In the genomic region with DNA sequence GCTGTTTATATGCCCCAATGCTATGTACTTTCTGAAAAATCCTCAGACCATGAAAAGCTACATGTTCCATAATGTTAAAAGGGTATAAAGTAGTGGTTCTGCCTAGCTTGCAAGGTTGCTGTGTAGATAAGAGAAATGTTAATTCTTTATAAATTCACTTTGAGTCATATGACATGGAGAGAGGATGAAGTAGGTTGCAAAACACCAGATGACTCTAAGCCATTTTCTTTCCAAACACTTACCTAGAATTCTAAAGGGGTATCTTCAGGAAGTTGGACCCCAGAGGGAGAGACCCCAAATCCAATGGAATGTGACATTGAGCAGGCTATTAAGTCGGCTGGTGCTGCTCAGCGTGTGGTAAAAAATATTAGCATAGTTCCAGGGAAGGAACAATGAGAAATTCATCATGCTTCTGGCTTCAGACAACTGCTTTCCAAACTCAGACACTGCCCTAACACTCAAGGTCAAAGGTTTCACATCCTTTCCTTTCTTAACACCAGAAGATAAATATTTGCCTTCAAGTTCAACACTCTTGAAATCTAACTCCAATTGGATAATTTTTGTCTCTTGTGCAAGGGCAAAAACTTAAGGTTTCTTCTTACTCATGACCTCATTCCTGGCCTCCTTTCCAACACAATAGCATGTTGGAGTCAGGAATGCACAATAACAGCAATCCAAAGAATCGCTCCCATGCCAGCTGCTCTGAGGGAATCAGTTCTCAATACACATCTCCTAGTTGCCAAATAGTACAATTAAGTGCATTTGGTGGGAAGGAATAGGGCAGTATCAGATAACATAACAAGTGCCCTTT, we compare ENCODE assay signal across 8 cellular contexts.
DNase-seq lines count a peak whose midpoint lies in the region; ATAC-seq and TF ChIP-seq lines count a peak whose summit lies in the region.

No MANE protein-coding gene starts in this region.

- H2AFZ ChIP-seq in SK-N-SH (ENCODE audit: low read depth) (no peak overlapping the region), parathyroid adenoma (no peak overlapping the region)

- POLR2A ChIA-PET in CD8-positive, alpha-beta T cell (lab: Charles Lee): interaction anchor here (0.8 to 3.4 kb wide), 3 partner anchors 9 to 21 kb away, joined by 3 to 19 read pairs (median 5); no protein-coding TSS in a partner anchor
- POLR2A ChIA-PET in SK-N-SH (lab: Yijun Ruan, JAX): interaction anchor here (0.8 kb wide), 1 partner anchor 21 kb away, joined by 3 read pairs; no protein-coding TSS in a partner anchor

- no peaks in the 10 kb centered on the region for H3F3A ChIP-seq in SK-N-SH (replicated peaks; ENCODE audit: insufficient read depth)

- ATAC-seq in CD8-positive, alpha-beta T cell: no peak
- ATAC-seq in natural killer cell: no peak

- H3K9me2 ChIP-seq in SK-N-SH: no peaks in the 10 kb centered on the region

- intact Hi-C loops in CD8-positive, alpha-beta T cell (cut with DNase I, micrococcal nuclease): no loop called here
- intact Hi-C loops in dorsolateral prefrontal cortex (cut with DNase I) (no loop called here), natural killer cell (cut with micrococcal nuclease) (no loop called here)

- H3K27ac Mint-ChIP-seq in CD8-positive, alpha-beta T cell: peak overlapping the region; percentile 78
- peak overlapping the region in 1 of 2 donors; percentile 22 for H3K27ac Mint-ChIP-seq in natural killer cell

- H4K20me1 ChIP-seq in SK-N-SH (ENCODE audit: insufficient read depth): no peaks in the 10 kb centered on the region

- CTCF ChIA-PET in CD8-positive, alpha-beta T cell (lab: Charles Lee): interaction anchor here (1.0 to 2.7 kb wide), 2 partner anchors 9 to 34 kb away, joined by 5 to 17 read pairs; no protein-coding TSS in a partner anchor
- CTCF ChIA-PET in SK-N-SH (lab: Yijun Ruan, JAX): no interaction called here

- peaks cover 96% of the 10 kb centered on the region for H3K4me1 ChIP-seq in CD8-positive, alpha-beta T cell (ENCODE audit: insufficient read depth, low read length)
- H3K4me1 ChIP-seq in SK-N-SH (ENCODE audit: control insufficient read depth in 1 of 2, insufficient read depth in 2 of 2, low read depth in 1 of 2, low read length in 1 of 2) (peaks cover 0 to 10% of the 10 kb centered on the region in 2 experiments; a peak in 1 of 4 replicates), parathyroid adenoma (peaks cover 27% of the 10 kb centered on the region)

- H3K79me2 ChIP-seq in SK-N-SH (ENCODE audit: insufficient read depth) (no peaks in the 10 kb centered on the region), parathyroid adenoma (peaks cover 7% of the 10 kb centered on the region)

- 67% methylated on average over 3 of the region's 3 CpGs for WGBS in SK-N-SH (ENCODE audit: low lambda C conversion rate)

- peaks cover 92% of the 10 kb centered on the region for H3K4me1 Mint-ChIP-seq in CD8-positive, alpha-beta T cell (ENCODE audit: low read depth)
- peaks cover 52 to 61% of the 10 kb centered on the region in 2 donors for H3K4me1 Mint-ChIP-seq in natural killer cell

- H3K36me3 Mint-ChIP-seq in CD8-positive, alpha-beta T cell: peaks cover 63% of the 10 kb centered on the region
- no peaks in the 10 kb centered on the region for H3K36me3 Mint-ChIP-seq in natural killer cell

- TF ChIP-seq CTCF in CD8-positive, alpha-beta T cell (IDR thresholded peaks at IDR 0.05): no peak
- TF ChIP-seq CTCF in SK-N-SH (IDR thresholded peaks at IDR 0.05): no peak
- no peak for TF ChIP-seq CTCF in parathyroid adenoma (IDR thresholded peaks at IDR 0.05)
- no peak for TF ChIP-seq CTCF in dorsolateral prefrontal cortex (IDR thresholded peaks at IDR 0.05 in 54 of 56, conservative IDR thresholded peaks at IDR 0.05 in 2 of 56; ENCODE audit: low read depth in 1 of 56, partially characterized antibody in 56 of 56)
- TF ChIP-seq CTCF in natural killer cell (IDR thresholded peaks at IDR 0.05): no peak

- no peak overlapping the region for H3K27ac ChIP-seq in CD8-positive, alpha-beta T cell (ENCODE audit: low read depth, low read length)
- H3K27ac ChIP-seq in SK-N-SH (ENCODE audit: low read depth in 2 of 2, low read length in 1 of 2) (peak overlapping the region in 1 of 2 experiments; percentile 18; a peak in 1 of 4 replicates), parathyroid adenoma (peak overlapping the region; percentile 55), dorsolateral prefrontal cortex (peak overlapping the region in 18 of 59 donors; percentile 1 to 65 (median 24))

- no peaks in the 10 kb centered on the region for H3K36me3 ChIP-seq in CD8-positive, alpha-beta T cell (ENCODE audit: insufficient read depth, low read length)
- H3K36me3 ChIP-seq in SK-N-SH (replicated peaks in 1 of 2; ENCODE audit: control insufficient read depth in 1 of 2, insufficient read depth in 2 of 2, low read length in 1 of 2): peaks cover 0 to 2% of the 10 kb centered on the region in 2 experiments
- H3K36me3 ChIP-seq in parathyroid adenoma (ENCODE audit: control insufficient read depth, insufficient read depth, low read length): no peaks in the 10 kb centered on the region

- no peak overlapping the region for H3K9ac ChIP-seq in SK-N-SH
- H3K9ac ChIP-seq in parathyroid adenoma: no peak overlapping the region

- DNase-seq in CD8-positive, alpha-beta T cell: no peak
- DNase-seq in SK-N-SH: no peak
- DNase-seq in fibroblast of the conjunctiva (ENCODE audit: low read depth): peak; percentile 95
- DNase-seq in NOMO-1 treated with dmso at 0.1 percent for 144 hours (lab: John Stamatoyannopoulos, UW; ENCODE audit: unreplicated experiment): no peak
- DNase-seq in dorsolateral prefrontal cortex: no peak
- no peak for DNase-seq in natural killer cell
- no peak for DNase-seq in NCI-H345 treated with DMSO at 0.1 percent for 48 hours (lab: John Stamatoyannopoulos, UW; ENCODE audit: unreplicated experiment)

- no peak for TF ChIP-seq RAD21 in SK-N-SH (IDR thresholded peaks at IDR 0.05; ENCODE audit: low read length)

- no peaks in the 10 kb centered on the region for H3K9me3 Mint-ChIP-seq in CD8-positive, alpha-beta T cell
- H3K9me3 Mint-ChIP-seq in natural killer cell: no peaks in the 10 kb centered on the region

- no peaks in the 10 kb centered on the region for H3K27me3 Mint-ChIP-seq in CD8-positive, alpha-beta T cell (ENCODE audit: low read depth)
- H3K27me3 Mint-ChIP-seq in natural killer cell (ENCODE audit: low read depth in 2 of 2): no peaks in the 10 kb centered on the region

- no peak overlapping the region for H3K4me3 Mint-ChIP-seq in CD8-positive, alpha-beta T cell
- no peak overlapping the region for H3K4me3 Mint-ChIP-seq in natural killer cell

- no peaks in the 10 kb centered on the region for H3K9me3 ChIP-seq in CD8-positive, alpha-beta T cell (ENCODE audit: low read length)
- H3K9me3 ChIP-seq in SK-N-SH: no peaks in the 10 kb centered on the region
- H3K9me3 ChIP-seq in parathyroid adenoma (ENCODE audit: control insufficient read depth, low read length): no peaks in the 10 kb centered on the region

- TF ChIP-seq EP300 in SK-N-SH (IDR thresholded peaks at IDR 0.05; ENCODE audit: borderline replicate concordance in 1 of 2, low read depth in 1 of 2, low read length in 1 of 2): no peak

- no peak overlapping the region for H3K4me3 ChIP-seq in CD8-positive, alpha-beta T cell (ENCODE audit: low read depth, low read length)
- no peak overlapping the region for H3K4me3 ChIP-seq in SK-N-SH (ENCODE audit: low read depth in 2 of 2, low read length in 1 of 2)
- H3K4me3 ChIP-seq in parathyroid adenoma (ENCODE audit: low read depth, low read length): no peak overlapping the region
- H3K4me3 ChIP-seq in dorsolateral prefrontal cortex: no peak overlapping the region

- H3K4me2 ChIP-seq in SK-N-SH (no peak overlapping the region), parathyroid adenoma (ENCODE audit: low read length) (peak overlapping the region; percentile 21)

- no peaks in the 10 kb centered on the region for H3K27me3 ChIP-seq in CD8-positive, alpha-beta T cell (ENCODE audit: insufficient read depth, low read length)
- H3K27me3 ChIP-seq in SK-N-SH (ENCODE audit: insufficient read depth) (no peaks in the 10 kb centered on the region), parathyroid adenoma (ENCODE audit: control insufficient read depth, insufficient read depth, low read length) (no peaks in the 10 kb centered on the region), dorsolateral prefrontal cortex (peaks cover 0 to 7% (median 0%) of the 10 kb centered on the region in 45 donors)

TF ChIP-seq in SK-N-SH, 30 proteins besides CTCF, POLR2A, EP300 and RAD21:
- TF ChIP-seq TCF12 (IDR thresholded peaks at IDR 0.05): peak; percentile 44; the same call in 1 of the 2 replicates
- no peak for TF ChIP-seq FOXM1 (IDR thresholded peaks at IDR 0.05; ENCODE audit: low read depth)
- peak; percentile 32; the same call in 1 of the 2 replicates for TF ChIP-seq NFIC (IDR thresholded peaks at IDR 0.05; ENCODE audit: borderline replicate concordance)
- TF ChIP-seq, protein P1, sequence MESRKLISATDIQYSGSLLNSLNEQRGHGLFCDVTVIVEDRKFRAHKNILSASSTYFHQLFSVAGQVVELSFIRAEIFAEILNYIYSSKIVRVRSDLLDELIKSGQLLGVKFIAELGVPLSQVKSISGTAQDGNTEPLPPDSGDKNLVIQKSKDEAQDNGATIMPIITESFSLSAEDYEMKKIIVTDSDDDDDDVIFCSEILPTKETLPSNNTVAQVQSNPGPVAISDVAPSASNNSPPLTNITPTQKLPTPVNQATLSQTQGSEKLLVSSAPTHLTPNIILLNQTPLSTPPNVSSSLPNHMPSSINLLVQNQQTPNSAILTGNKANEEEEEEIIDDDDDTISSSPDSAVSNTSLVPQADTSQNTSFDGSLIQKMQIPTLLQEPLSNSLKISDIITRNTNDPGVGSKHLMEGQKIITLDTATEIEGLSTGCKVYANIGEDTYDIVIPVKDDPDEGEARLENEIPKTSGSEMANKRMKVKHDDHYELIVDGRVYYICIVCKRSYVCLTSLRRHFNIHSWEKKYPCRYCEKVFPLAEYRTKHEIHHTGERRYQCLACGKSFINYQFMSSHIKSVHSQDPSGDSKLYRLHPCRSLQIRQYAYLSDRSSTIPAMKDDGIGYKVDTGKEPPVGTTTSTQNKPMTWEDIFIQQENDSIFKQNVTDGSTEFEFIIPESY (IDR thresholded peaks at IDR 0.05; ENCODE audit: borderline replicate concordance, low read depth): no peak
- TF ChIP-seq, protein P2, sequence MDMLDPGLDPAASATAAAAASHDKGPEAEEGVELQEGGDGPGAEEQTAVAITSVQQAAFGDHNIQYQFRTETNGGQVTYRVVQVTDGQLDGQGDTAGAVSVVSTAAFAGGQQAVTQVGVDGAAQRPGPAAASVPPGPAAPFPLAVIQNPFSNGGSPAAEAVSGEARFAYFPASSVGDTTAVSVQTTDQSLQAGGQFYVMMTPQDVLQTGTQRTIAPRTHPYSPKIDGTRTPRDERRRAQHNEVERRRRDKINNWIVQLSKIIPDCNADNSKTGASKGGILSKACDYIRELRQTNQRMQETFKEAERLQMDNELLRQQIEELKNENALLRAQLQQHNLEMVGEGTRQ (IDR thresholded peaks at IDR 0.05; ENCODE audit: borderline replicate concordance, low read depth, low read length): no peak
- no peak for TF ChIP-seq TAF1 (IDR thresholded peaks at IDR 0.05; ENCODE audit: borderline replicate concordance, low read depth, low read length)
